9 cellular contexts compared by ENCODE assay signal in genomic region chr4:15234101-15234500, GRCh38.
A peak's percentile ranks its signal among the peaks of the same experiment; 100 is the strongest.
DNase-seq lines count a peak whose midpoint lies in the region; ATAC-seq and TF ChIP-seq lines count a peak whose summit lies in the region.
"Had no signal": no experiment of that assay in that cellular context is flagged by ENCODE, and none has a peak within 500 bp of the region (broad histone marks: within the 10 kb centered on the region; RNA-seq: fewer than 3 reads in every experiment).

No MANE protein-coding gene starts in this region.

- H3K36me3 Mint-ChIP-seq in CD4-positive, CD25-positive, alpha-beta regulatory T cell: no peaks in the 10 kb centered on the region

- peaks cover 11 to 30% (median 15%) of the 10 kb centered on the region in 4 donors for H3K4me1 Mint-ChIP-seq in CD4-positive, CD25-positive, alpha-beta regulatory T cell

- no peak for TF ChIP-seq CTCF in choroid plexus epithelial cell (conservative IDR thresholded peaks at IDR 0.05; ENCODE audit: low read depth, low read length)

- H3K27ac Mint-ChIP-seq in CD4-positive, CD25-positive, alpha-beta regulatory T cell: peak overlapping the region; percentile 63 to 78 (median 78)

- H3K4me3 Mint-ChIP-seq in CD4-positive, CD25-positive, alpha-beta regulatory T cell: peak overlapping the region in 2 of 4 donors; percentile 18 to 28

- no peak overlapping the region for H3K4me3 ChIP-seq in CD4-positive, CD25-positive, alpha-beta regulatory T cell (ENCODE audit: low read depth, low read length)
- H3K4me3 ChIP-seq in choroid plexus epithelial cell (ENCODE audit: low read depth, low read length): no peak overlapping the region

- ATAC-seq in CD4-positive, CD25-positive, alpha-beta regulatory T cell (ENCODE audit: low read depth in 2 of 2): no peak
- no peak for ATAC-seq in HG03045 (IDR thresholded peaks at IDR 0.05; ENCODE audit: unreplicated experiment)
- no peak for ATAC-seq in GM21825 (IDR thresholded peaks at IDR 0.05; ENCODE audit: unreplicated experiment)

- H3K9me3 Mint-ChIP-seq in CD4-positive, CD25-positive, alpha-beta regulatory T cell: peaks cover 0 to 2% (median 0%) of the 10 kb centered on the region in 7 donors

- H3K27me3 Mint-ChIP-seq in CD4-positive, CD25-positive, alpha-beta regulatory T cell: no peaks in the 10 kb centered on the region

- H3K27ac ChIP-seq in CD4-positive, CD25-positive, alpha-beta regulatory T cell (ENCODE audit: insufficient read depth, low read length, poor library complexity, severe bottlenecking): no peak overlapping the region

- no peaks in the 10 kb centered on the region for H3K27me3 ChIP-seq in CD4-positive, CD25-positive, alpha-beta regulatory T cell (ENCODE audit: control insufficient read depth, insufficient read depth, low read length)

- H3K9me3 ChIP-seq in CD4-positive, CD25-positive, alpha-beta regulatory T cell (ENCODE audit: control insufficient read depth in 2 of 2, low read length in 2 of 2): no peaks in the 10 kb centered on the region

- peaks cover 15% of the 10 kb centered on the region for H3K4me1 ChIP-seq in CD4-positive, CD25-positive, alpha-beta regulatory T cell (ENCODE audit: control insufficient read depth, insufficient read depth, low read length, poor library complexity, severe bottlenecking)

- no peak for DNase-seq in CD4-positive, CD25-positive, alpha-beta regulatory T cell
- DNase-seq in MV-4-11 (lab: John Stamatoyannopoulos, UW): peak; percentile 68
- peak; percentile 89 for DNase-seq in choroid plexus epithelial cell (ENCODE audit: low read depth)
- DNase-seq in non-pigmented ciliary epithelial cell (ENCODE audit: low read depth): peak; percentile 70
- no peak for DNase-seq in NK-92 treated with Interleukin-12 subunit alpha and Interleukin-12 subunit beta, amount 100 ng/mL, for 24 hours (lab: John Stamatoyannopoulos, UW)
- no peak for DNase-seq in dedifferentiated amniotic fluid mesenchymal stem cell (ENCODE audit: extremely low spot score)
- DNase-seq: NCI-H510A treated with DMSO at 0.1 percent for 48 hours had no signal

- H3K36me3 ChIP-seq in CD4-positive, CD25-positive, alpha-beta regulatory T cell (ENCODE audit: control insufficient read depth, insufficient read depth, low read length): no peaks in the 10 kb centered on the region

Comparison
In these comparisons a context has a peak if more than half of its experiments do, and no peak if none do; other contexts are left out.
1. DNase-seq: peak in MV-4-11 (single experiment), choroid plexus epithelial cell (single experiment) and non-pigmented ciliary epithelial cell (single experiment); none in CD4-positive, CD25-positive, alpha-beta regulatory T cell (0 of 3), NK-92 treated with Interleukin-12 subunit alpha and Interleukin-12 subunit beta, amount 100 ng/mL, for 24 hours (single experiment) and dedifferentiated amniotic fluid mesenchymal stem cell (single experiment).